Comparison of ENCODE assay signal across 8 cellular contexts in the genomic region with DNA sequence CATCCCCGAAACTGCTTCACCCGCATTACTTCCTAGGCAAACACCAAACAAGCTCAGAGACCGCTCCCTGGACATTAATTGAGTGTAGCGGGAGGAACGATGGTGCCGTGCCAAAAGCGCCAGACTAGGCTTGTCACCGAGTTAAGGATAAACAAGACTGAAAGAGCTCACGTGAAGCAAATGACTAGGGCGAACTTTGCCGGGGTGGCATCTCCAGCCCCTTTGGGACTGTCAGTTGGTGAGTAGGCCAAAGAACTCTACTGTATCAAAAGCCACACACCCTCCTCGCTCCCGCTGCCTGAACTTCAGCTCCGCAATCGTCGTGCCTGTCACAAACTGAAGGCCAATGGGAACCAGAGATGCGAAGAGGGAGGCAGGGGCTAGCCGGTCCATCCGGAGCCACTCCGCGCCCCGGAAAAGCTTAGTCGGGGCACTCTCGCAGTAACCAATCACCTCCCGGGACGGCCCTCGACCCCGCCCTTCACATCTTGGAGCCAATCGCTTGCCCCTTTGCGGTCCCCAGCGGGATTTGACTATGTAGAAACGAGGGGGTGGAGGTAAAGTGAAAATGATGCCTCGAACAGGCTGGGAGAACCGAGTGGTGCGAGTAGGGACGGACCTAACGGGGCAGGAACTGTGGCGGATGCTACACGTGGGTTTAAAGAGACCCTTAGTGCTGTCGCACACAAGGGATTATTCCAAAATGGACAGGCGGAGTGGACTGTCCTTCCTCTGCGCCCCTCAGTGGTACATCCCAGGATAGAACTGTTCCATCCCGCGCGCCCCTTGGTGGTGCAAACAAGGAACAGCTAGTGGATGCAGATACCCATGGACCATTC. TPM values are rescaled to one million over a fixed set of nuclear protein-coding genes. Genes with fewer than 3 reads are reported as not detected.
DNase-seq lines count a peak whose midpoint lies in the region; ATAC-seq and TF ChIP-seq lines count a peak whose summit lies in the region.

No MANE protein-coding gene starts in this region.

- H3K36me3 ChIP-seq in liver (ENCODE audit: control insufficient read depth in 4 of 4, insufficient read depth in 3 of 4, low read depth in 1 of 4, low read length in 3 of 4), result no peaks in the 10 kb centered on the region

- peak; percentile 63 to 68 for TF ChIP-seq RAD21 in liver (IDR thresholded peaks at IDR 0.05)

- WGBS in liver, result under 1% methylated on average over 45 of the region's 45 CpGs

- peak overlapping the region; percentile 61 to 83 (median 76) for H3K4me3 ChIP-seq in liver (ENCODE audit: low read depth in 1 of 3, low read length in 3 of 3)

- H3K27me3 ChIP-seq in liver (ENCODE audit: control insufficient read depth in 4 of 4, insufficient read depth in 4 of 4, low read length in 3 of 4), result peaks cover 0 to under 1% (median 0%) of the 10 kb centered on the region in 4 donors

- peaks cover under 1 to 28% (median 6%) of the 10 kb centered on the region in 3 donors for H3K27me3 Mint-ChIP-seq in CD14-positive monocyte (ENCODE audit: low read depth in 3 of 3)

- H3K27ac Mint-ChIP-seq in CD14-positive monocyte, result peak overlapping the region; percentile 91 to 100 (median 99)

- peaks cover 18% of the 10 kb centered on the region for H3K4me1 Mint-ChIP-seq in CD14-positive monocyte

- intact Hi-C loops in CD14-positive monocyte (cut with micrococcal nuclease), result no loop called here

- H3K9me3 ChIP-seq in liver (ENCODE audit: control insufficient read depth in 4 of 4, low read length in 3 of 4), result no peaks in the 10 kb centered on the region

- peaks cover 0 to 3% (median 0%) of the 10 kb centered on the region in 7 donors for H3K9me3 Mint-ChIP-seq in CD14-positive monocyte

- H3K9ac ChIP-seq in liver (ENCODE audit: low read depth in 1 of 2, low read length in 2 of 2), result peak overlapping the region; percentile 61 to 94

- peak overlapping the region; percentile 81 to 97 for H3K4me3 Mint-ChIP-seq in CD14-positive monocyte

- peak; percentile 71 for TF ChIP-seq CTCF in CD14-positive monocyte (IDR thresholded peaks at IDR 0.05)
- peak; percentile 63 for TF ChIP-seq CTCF in liver (IDR thresholded peaks at IDR 0.05; ENCODE audit: low read depth, low read length, missing input control)

- H3K27ac ChIP-seq in liver (ENCODE audit: low read depth in 1 of 2, low read length in 2 of 2), result peak overlapping the region; percentile 76 to 89

- peaks cover 4 to 16% (median 11%) of the 10 kb centered on the region in 4 donors for H3K4me1 ChIP-seq in liver (ENCODE audit: control insufficient read depth in 4 of 4, insufficient read depth in 4 of 4, low read length in 3 of 4)

- DNase-seq in CD14-positive monocyte (ENCODE audit: low spot score), result peak; percentile 91
- peak; percentile 97 for DNase-seq in NCI-H748 (lab: John Stamatoyannopoulos, UW; ENCODE audit: unreplicated experiment)
- DNase-seq in activated CD4-positive, alpha-beta T cell treated with anti-CD3 and anti-CD28 coated beads, Interleukin-2, amount 50 U/mL, for 4 hours, result peak; percentile 86 to 90
- peak; percentile 89 to 95 for DNase-seq in dermis microvascular lymphatic vessel endothelial cell (ENCODE audit: low read depth in 2 of 2)
- DNase-seq in stimulated activated CD4-positive, alpha-beta T cell treated with anti-CD3 and anti-CD28 coated beads, Interleukin-4, amount 100 ng/mL, for 24 hours, result peak; percentile 92

- H3K36me3 Mint-ChIP-seq in CD14-positive monocyte, result no peaks in the 10 kb centered on the region

- ATAC-seq in GM19372 (IDR thresholded peaks at IDR 0.05; ENCODE audit: low read depth, unreplicated experiment) (peak; percentile 98), HG03558 (IDR thresholded peaks at IDR 0.05; ENCODE audit: extremely low read depth, unreplicated experiment) (peak; percentile 87)

TF ChIP-seq in liver, 16 proteins besides CTCF, POLR2A, EP300 and RAD21:
- TF ChIP-seq JUND (IDR thresholded peaks at IDR 0.05), result peak in 1 of 2 donors; percentile 23
- peak in 1 of 2 donors; percentile 4 for TF ChIP-seq HNF4A (conservative IDR thresholded peaks at IDR 0.05)
- TF ChIP-seq NR2F2 (IDR thresholded peaks at IDR 0.05), result no peak
- TF ChIP-seq FOXA1 (IDR thresholded peaks at IDR 0.05), result no peak
- TF ChIP-seq SP1 (IDR thresholded peaks at IDR 0.05), result peak; percentile 74
- TF ChIP-seq YY1 (IDR thresholded peaks at IDR 0.05), result peak; percentile 44
- TF ChIP-seq FOXA2 (IDR thresholded peaks at IDR 0.05), result no peak
- TF ChIP-seq TAF1 (conservative IDR thresholded peaks at IDR 0.05), result no peak
- peak; percentile 60 to 91 for TF ChIP-seq GABPA (IDR thresholded peaks at IDR 0.05 in 1 of 2, conservative IDR thresholded peaks at IDR 0.05 in 1 of 2)
- no peak for TF ChIP-seq EGR1 (IDR thresholded peaks at IDR 0.05; ENCODE audit: low read depth in 2 of 2)
- TF ChIP-seq HNF4G (IDR thresholded peaks at IDR 0.05), result no peak
- peak; percentile 17 to 19 for TF ChIP-seq RXRA (IDR thresholded peaks at IDR 0.05)
- TF ChIP-seq, protein P1, sequence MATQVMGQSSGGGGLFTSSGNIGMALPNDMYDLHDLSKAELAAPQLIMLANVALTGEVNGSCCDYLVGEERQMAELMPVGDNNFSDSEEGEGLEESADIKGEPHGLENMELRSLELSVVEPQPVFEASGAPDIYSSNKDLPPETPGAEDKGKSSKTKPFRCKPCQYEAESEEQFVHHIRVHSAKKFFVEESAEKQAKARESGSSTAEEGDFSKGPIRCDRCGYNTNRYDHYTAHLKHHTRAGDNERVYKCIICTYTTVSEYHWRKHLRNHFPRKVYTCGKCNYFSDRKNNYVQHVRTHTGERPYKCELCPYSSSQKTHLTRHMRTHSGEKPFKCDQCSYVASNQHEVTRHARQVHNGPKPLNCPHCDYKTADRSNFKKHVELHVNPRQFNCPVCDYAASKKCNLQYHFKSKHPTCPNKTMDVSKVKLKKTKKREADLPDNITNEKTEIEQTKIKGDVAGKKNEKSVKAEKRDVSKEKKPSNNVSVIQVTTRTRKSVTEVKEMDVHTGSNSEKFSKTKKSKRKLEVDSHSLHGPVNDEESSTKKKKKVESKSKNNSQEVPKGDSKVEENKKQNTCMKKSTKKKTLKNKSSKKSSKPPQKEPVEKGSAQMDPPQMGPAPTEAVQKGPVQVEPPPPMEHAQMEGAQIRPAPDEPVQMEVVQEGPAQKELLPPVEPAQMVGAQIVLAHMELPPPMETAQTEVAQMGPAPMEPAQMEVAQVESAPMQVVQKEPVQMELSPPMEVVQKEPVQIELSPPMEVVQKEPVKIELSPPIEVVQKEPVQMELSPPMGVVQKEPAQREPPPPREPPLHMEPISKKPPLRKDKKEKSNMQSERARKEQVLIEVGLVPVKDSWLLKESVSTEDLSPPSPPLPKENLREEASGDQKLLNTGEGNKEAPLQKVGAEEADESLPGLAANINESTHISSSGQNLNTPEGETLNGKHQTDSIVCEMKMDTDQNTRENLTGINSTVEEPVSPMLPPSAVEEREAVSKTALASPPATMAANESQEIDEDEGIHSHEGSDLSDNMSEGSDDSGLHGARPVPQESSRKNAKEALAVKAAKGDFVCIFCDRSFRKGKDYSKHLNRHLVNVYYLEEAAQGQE (IDR thresholded peaks at IDR 0.05), result no peak
- TF ChIP-seq, protein P2, sequence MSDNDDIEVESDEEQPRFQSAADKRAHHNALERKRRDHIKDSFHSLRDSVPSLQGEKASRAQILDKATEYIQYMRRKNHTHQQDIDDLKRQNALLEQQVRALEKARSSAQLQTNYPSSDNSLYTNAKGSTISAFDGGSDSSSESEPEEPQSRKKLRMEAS (IDR thresholded peaks at IDR 0.05), result no peak
- TF ChIP-seq, protein P3, sequence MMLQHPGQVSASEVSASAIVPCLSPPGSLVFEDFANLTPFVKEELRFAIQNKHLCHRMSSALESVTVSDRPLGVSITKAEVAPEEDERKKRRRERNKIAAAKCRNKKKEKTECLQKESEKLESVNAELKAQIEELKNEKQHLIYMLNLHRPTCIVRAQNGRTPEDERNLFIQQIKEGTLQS (IDR thresholded peaks at IDR 0.05), result no peak
- TF ChIP-seq, protein P4, sequence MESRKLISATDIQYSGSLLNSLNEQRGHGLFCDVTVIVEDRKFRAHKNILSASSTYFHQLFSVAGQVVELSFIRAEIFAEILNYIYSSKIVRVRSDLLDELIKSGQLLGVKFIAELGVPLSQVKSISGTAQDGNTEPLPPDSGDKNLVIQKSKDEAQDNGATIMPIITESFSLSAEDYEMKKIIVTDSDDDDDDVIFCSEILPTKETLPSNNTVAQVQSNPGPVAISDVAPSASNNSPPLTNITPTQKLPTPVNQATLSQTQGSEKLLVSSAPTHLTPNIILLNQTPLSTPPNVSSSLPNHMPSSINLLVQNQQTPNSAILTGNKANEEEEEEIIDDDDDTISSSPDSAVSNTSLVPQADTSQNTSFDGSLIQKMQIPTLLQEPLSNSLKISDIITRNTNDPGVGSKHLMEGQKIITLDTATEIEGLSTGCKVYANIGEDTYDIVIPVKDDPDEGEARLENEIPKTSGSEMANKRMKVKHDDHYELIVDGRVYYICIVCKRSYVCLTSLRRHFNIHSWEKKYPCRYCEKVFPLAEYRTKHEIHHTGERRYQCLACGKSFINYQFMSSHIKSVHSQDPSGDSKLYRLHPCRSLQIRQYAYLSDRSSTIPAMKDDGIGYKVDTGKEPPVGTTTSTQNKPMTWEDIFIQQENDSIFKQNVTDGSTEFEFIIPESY (IDR thresholded peaks at IDR 0.05), result peak; percentile 5

RNA-seq across cellular contexts. Expression of a gene that starts 37.0 kb away (rescaled TPM):
- 1 to 10 TPM; 3.4 to 5.6 TPM for polyA plus RNA-seq in CD14-positive monocyte
- 4.9 and 5.3 TPM in 2 replicates for total RNA-seq in dermis microvascular lymphatic vessel endothelial cell
- total RNA-seq in liver, result 10 to 100 TPM in 1 of 2 donors, 1 to 10 TPM in 1; 2.7 to 12.6 TPM
- polyA plus RNA-seq in liver, result 1 to 10 TPM; 4.1 to 7.7 TPM

RNA-seq across cellular contexts. Expression of a gene that starts 53.2 kb away (rescaled TPM):
- polyA plus RNA-seq in CD14-positive monocyte (not detected), liver (under 1 TPM in 1 of 2 donors, not detected in 1; 0.07 TPM)
- total RNA-seq in dermis microvascular lymphatic vessel endothelial cell (0.90 and 1.8 TPM in 2 replicates), liver (under 1 TPM; 0.25 to 0.61 TPM)

Comparison
In these comparisons a context has a peak if more than half of its experiments do, and no peak if none do; other contexts are left out.
1. Peak in every context shown above with its lines: DNase-seq, ATAC-seq, H3K4me3 ChIP-seq and H3K27ac ChIP-seq.